ENCODE assay signal across 13 cellular contexts in genomic region chr1:198160946-198161614, GRCh38. TPM values are rescaled to one million over a fixed set of nuclear protein-coding genes. Genes with fewer than 3 reads are reported as not detected.
DNase-seq lines count a peak whose midpoint lies in the region; ATAC-seq and TF ChIP-seq lines count a peak whose summit lies in the region.
"Had no signal": no experiment of that assay in that cellular context is flagged by ENCODE, and none has a peak within 500 bp of the region (broad histone marks: within the 10 kb centered on the region; RNA-seq: fewer than 3 reads in every experiment).

No MANE protein-coding gene starts in this region.

- peak overlapping the region; percentile 84 for H3K27ac Mint-ChIP-seq in activated CD4-positive, alpha-beta T cell treated with anti-CD3 and anti-CD28 coated beads, Interleukin-2, amount 10 ng/mL, durations not matched to agents 24 days and 14 days
- peak overlapping the region; percentile 29; the same call in 1 of the 2 replicates for H3K27ac Mint-ChIP-seq in GM23338
- H3K27ac Mint-ChIP-seq in activated naive CD8-positive, alpha-beta T cell treated with anti-CD3 and anti-CD28 coated beads, Interleukin-2, amount 10 ng/mL, durations not matched to agents 7 days and 5 days = peak overlapping the region; percentile 44
- peak overlapping the region; percentile 95 to 98 for H3K27ac Mint-ChIP-seq in natural killer cell treated with Interleukin-12 subunit alpha and Interleukin-12 subunit beta and Interleukin-15 and Interleukin-18, amount 100 ng/mL, for 72 hours

- POLR2A ChIA-PET in activated naive CD8-positive, alpha-beta T cell treated with anti-CD3 and anti-CD28 coated beads, Interleukin-2, amount 10 ng/mL, durations not matched to agents 7 days and 5 days (lab: Charles Lee) = no interaction called here

- H3K4me1 Mint-ChIP-seq in activated CD4-positive, alpha-beta T cell treated with anti-CD3 and anti-CD28 coated beads, Interleukin-2, amount 10 ng/mL, durations not matched to agents 24 days and 14 days = peaks cover 41% of the 10 kb centered on the region
- H3K4me1 Mint-ChIP-seq in GM23338 = peaks cover 48% of the 10 kb centered on the region
- peaks cover 50% of the 10 kb centered on the region for H3K4me1 Mint-ChIP-seq in activated naive CD8-positive, alpha-beta T cell treated with anti-CD3 and anti-CD28 coated beads, Interleukin-2, amount 10 ng/mL, durations not matched to agents 7 days and 5 days
- H3K4me1 Mint-ChIP-seq in natural killer cell treated with Interleukin-12 subunit alpha and Interleukin-12 subunit beta and Interleukin-15 and Interleukin-18, amount 100 ng/mL, for 72 hours (ENCODE audit: low read depth in 2 of 2) = peaks cover 49 to 70% of the 10 kb centered on the region in 2 donors

- H3K79me2 ChIP-seq in GM23338 (replicated peaks; ENCODE audit: insufficient read depth) = peaks cover 75% of the 10 kb centered on the region

- no peaks in the 10 kb centered on the region for H3K9me3 Mint-ChIP-seq in activated CD4-positive, alpha-beta T cell treated with anti-CD3 and anti-CD28 coated beads, Interleukin-2, amount 10 ng/mL, durations not matched to agents 24 days and 14 days
- no peaks in the 10 kb centered on the region; the same call in 2 of the 3 replicates for H3K9me3 Mint-ChIP-seq in GM23338
- H3K9me3 Mint-ChIP-seq in activated naive CD8-positive, alpha-beta T cell treated with anti-CD3 and anti-CD28 coated beads, Interleukin-2, amount 10 ng/mL, durations not matched to agents 7 days and 5 days = no peaks in the 10 kb centered on the region
- no peaks in the 10 kb centered on the region for H3K9me3 Mint-ChIP-seq in natural killer cell treated with Interleukin-12 subunit alpha and Interleukin-12 subunit beta and Interleukin-15 and Interleukin-18, amount 100 ng/mL, for 72 hours

- no peaks in the 10 kb centered on the region for H3F3A ChIP-seq in GM23338 (replicated peaks; ENCODE audit: low read depth)

- H3K27me3 Mint-ChIP-seq in activated CD4-positive, alpha-beta T cell treated with anti-CD3 and anti-CD28 coated beads, Interleukin-2, amount 10 ng/mL, durations not matched to agents 24 days and 14 days = no peaks in the 10 kb centered on the region
- no peaks in the 10 kb centered on the region for H3K27me3 Mint-ChIP-seq in GM23338 (ENCODE audit: insufficient read depth, low read depth, poor library complexity)
- no peaks in the 10 kb centered on the region for H3K27me3 Mint-ChIP-seq in activated naive CD8-positive, alpha-beta T cell treated with anti-CD3 and anti-CD28 coated beads, Interleukin-2, amount 10 ng/mL, durations not matched to agents 7 days and 5 days
- no peaks in the 10 kb centered on the region for H3K27me3 Mint-ChIP-seq in natural killer cell treated with Interleukin-12 subunit alpha and Interleukin-12 subunit beta and Interleukin-15 and Interleukin-18, amount 100 ng/mL, for 72 hours

- H3K4me3 ChIP-seq in GM23338 = no peak overlapping the region
- H3K4me3 ChIP-seq: lung, pancreas, vagina had no signal

- no peak for TF ChIP-seq CTCF in GM23338 (conservative IDR thresholded peaks at IDR 0.05; ENCODE audit: low read depth in 2 of 2)

- no peak overlapping the region for H3K27ac ChIP-seq in GM23338 (ENCODE audit: low read depth)

- H3K9me2 ChIP-seq in GM23338 (ENCODE audit: insufficient read depth) = no peaks in the 10 kb centered on the region

- intact Hi-C loops in activated CD4-positive, alpha-beta T cell treated with anti-CD3 and anti-CD28 coated beads, Interleukin-2, amount 10 ng/mL, durations not matched to agents 24 days and 14 days (cut with micrococcal nuclease) = no loop called here

- peak overlapping the region; percentile 71 for H3K4me3 Mint-ChIP-seq in activated CD4-positive, alpha-beta T cell treated with anti-CD3 and anti-CD28 coated beads, Interleukin-2, amount 10 ng/mL, durations not matched to agents 24 days and 14 days
- H3K4me3 Mint-ChIP-seq in GM23338 = no peak overlapping the region
- H3K4me3 Mint-ChIP-seq in activated naive CD8-positive, alpha-beta T cell treated with anti-CD3 and anti-CD28 coated beads, Interleukin-2, amount 10 ng/mL, durations not matched to agents 7 days and 5 days = no peak overlapping the region
- peak overlapping the region; percentile 55 for H3K4me3 Mint-ChIP-seq in natural killer cell treated with Interleukin-12 subunit alpha and Interleukin-12 subunit beta and Interleukin-15 and Interleukin-18, amount 100 ng/mL, for 72 hours

- H3K36me3 Mint-ChIP-seq in activated CD4-positive, alpha-beta T cell treated with anti-CD3 and anti-CD28 coated beads, Interleukin-2, amount 10 ng/mL, durations not matched to agents 24 days and 14 days (ENCODE audit: low read depth) = peaks cover 5% of the 10 kb centered on the region
- no peaks in the 10 kb centered on the region for H3K36me3 Mint-ChIP-seq in GM23338 (ENCODE audit: low read depth)
- H3K36me3 Mint-ChIP-seq in activated naive CD8-positive, alpha-beta T cell treated with anti-CD3 and anti-CD28 coated beads, Interleukin-2, amount 10 ng/mL, durations not matched to agents 7 days and 5 days = peaks cover 3% of the 10 kb centered on the region
- H3K36me3 Mint-ChIP-seq in natural killer cell treated with Interleukin-12 subunit alpha and Interleukin-12 subunit beta and Interleukin-15 and Interleukin-18, amount 100 ng/mL, for 72 hours = peaks cover 5% of the 10 kb centered on the region

- no peak overlapping the region for H3K4me2 ChIP-seq in GM23338

- no peaks in the 10 kb centered on the region for H3K36me3 ChIP-seq in GM23338 (ENCODE audit: insufficient read depth)
- H3K36me3 ChIP-seq: pancreas, vagina had no signal

- H3K27me3 ChIP-seq in GM23338 (ENCODE audit: insufficient read depth) = no peaks in the 10 kb centered on the region
- H3K27me3 ChIP-seq: pancreas, vagina had no signal

- H2AFZ ChIP-seq in GM23338 = no peak overlapping the region

- peaks cover 33% of the 10 kb centered on the region for H3K4me1 ChIP-seq in GM23338 (ENCODE audit: insufficient read depth)

- H4K20me1 ChIP-seq in GM23338 (replicated peaks; ENCODE audit: insufficient read depth) = no peaks in the 10 kb centered on the region

- no peak for DNase-seq in activated CD4-positive, alpha-beta T cell treated with anti-CD3 and anti-CD28 coated beads, Interleukin-2, amount 10 ng/mL, durations not matched to agents 24 days and 14 days
- no peak for DNase-seq in activated CD4-positive, alpha-beta T cell treated with anti-CD3 and anti-CD28 coated beads, Interleukin-2, amount 50 U/mL, for 48 hours
- no peak for DNase-seq in GM23338 (ENCODE audit: low spot score)
- no peak for DNase-seq in activated naive CD8-positive, alpha-beta T cell treated with anti-CD3 and anti-CD28 coated beads, Interleukin-2, amount 10 ng/mL, durations not matched to agents 7 days and 5 days
- no peak for DNase-seq in natural killer cell treated with Interleukin-12 subunit alpha and Interleukin-12 subunit beta and Interleukin-15 and Interleukin-18, amount 100 ng/mL, for 72 hours (ENCODE audit: low spot score)
- no peak for DNase-seq in NCI-H2029 (lab: John Stamatoyannopoulos, UW)
- no peak for DNase-seq in SW 1271 (lab: John Stamatoyannopoulos, UW)
- DNase-seq in AG08395 (ENCODE audit: low spot score) = no peak
- DNase-seq: caudate nucleus, hippocampal formation, pancreas had no signal

- no peak for ATAC-seq in GM23338
- ATAC-seq in activated naive CD8-positive, alpha-beta T cell treated with anti-CD3 and anti-CD28 coated beads, Interleukin-2, amount 10 ng/mL, durations not matched to agents 7 days and 5 days (ENCODE audit: low read depth) = no peak
- no peak for ATAC-seq in natural killer cell treated with Interleukin-12 subunit alpha and Interleukin-12 subunit beta and Interleukin-15 and Interleukin-18, amount 100 ng/mL, for 72 hours
- ATAC-seq: pancreas had no signal

TF ChIP-seq in GM23338, 12 proteins besides CTCF, POLR2A, EP300 and RAD21 (continues in another document):
- no peak for TF ChIP-seq EZH2phosphoT487 (IDR thresholded peaks at IDR 0.05; ENCODE audit: unreplicated experiment)
- TF ChIP-seq ZNF114 (CRISPR knock-in tag; IDR thresholded peaks at IDR 0.05) = no peak
- TF ChIP-seq STAT1 (IDR thresholded peaks at IDR 0.05; ENCODE audit: unreplicated experiment) = no peak
- no peak for TF ChIP-seq EZH2 (IDR thresholded peaks at IDR 0.05; ENCODE audit: low read depth, unreplicated experiment)
- TF ChIP-seq ETS1 (IDR thresholded peaks at IDR 0.05) = no peak
- TF ChIP-seq POLR2AphosphoS5 (IDR thresholded peaks at IDR 0.05; ENCODE audit: low read depth) = no peak
- no peak for TF ChIP-seq NANOG (IDR thresholded peaks at IDR 0.05; ENCODE audit: borderline replicate concordance)
- TF ChIP-seq JUNB (IDR thresholded peaks at IDR 0.05; ENCODE audit: unreplicated experiment) = no peak

RNA-seq across cellular contexts. Expression of gene NEK7, which starts 4.3 kb away (rescaled TPM):
- total RNA-seq in activated CD4-positive, alpha-beta T cell treated with anti-CD3 and anti-CD28 coated beads, Interleukin-2, amount 10 ng/mL, durations not matched to agents 24 days and 14 days = 61.4 and 69.2 TPM in 2 replicates
- 15.3 and 18.6 TPM in 2 replicates for total RNA-seq in GM23338 (2014; rRNA removed; shearing (Covaris generic))
- 3.2 and 4.8 TPM in 2 replicates for polyA plus RNA-seq in GM23338 (2016; fragmentation: Nextera tagmentation; extraction: Ambion mirVana)
- total RNA-seq in activated naive CD8-positive, alpha-beta T cell treated with anti-CD3 and anti-CD28 coated beads, Interleukin-2, amount 10 ng/mL, durations not matched to agents 7 days and 5 days = 10 to 100 TPM; 68.9 to 71.7 TPM
- total RNA-seq in natural killer cell treated with Interleukin-12 subunit alpha and Interleukin-12 subunit beta and Interleukin-15 and Interleukin-18, amount 100 ng/mL, for 72 hours = 100 to 1,000 TPM in 1 of 2 donors, 10 to 100 TPM in 1; 80.0 to 108 TPM

Comparison
In these comparisons a context has a peak if more than half of its experiments do, and no peak if none do; other contexts are left out.
1. H3K27ac Mint-ChIP-seq: peak in every context shown above with its lines; median percentile 96 in natural killer cell treated with Interleukin-12 subunit alpha and Interleukin-12 subunit beta and Interleukin-15 and Interleukin-18, amount 100 ng/mL, for 72 hours; 84 in activated CD4-positive, alpha-beta T cell treated with anti-CD3 and anti-CD28 coated beads, Interleukin-2, amount 10 ng/mL, durations not matched to agents 24 days and 14 days; 44 in activated naive CD8-positive, alpha-beta T cell treated with anti-CD3 and anti-CD28 coated beads, Interleukin-2, amount 10 ng/mL, durations not matched to agents 7 days and 5 days; 29 in GM23338.
2. H3K4me3 Mint-ChIP-seq: peak in activated CD4-positive, alpha-beta T cell treated with anti-CD3 and anti-CD28 coated beads, Interleukin-2, amount 10 ng/mL, durations not matched to agents 24 days and 14 days (single experiment) and natural killer cell treated with Interleukin-12 subunit alpha and Interleukin-12 subunit beta and Interleukin-15 and Interleukin-18, amount 100 ng/mL, for 72 hours (single experiment); none in GM23338 (single experiment) and activated naive CD8-positive, alpha-beta T cell treated with anti-CD3 and anti-CD28 coated beads, Interleukin-2, amount 10 ng/mL, durations not matched to agents 7 days and 5 days (single experiment).